19 cellular contexts compared by ENCODE assay signal in genomic region chr4:112759313-112759712, GRCh38.
A peak's percentile ranks its signal among the peaks of the same experiment; 100 is the strongest.
DNase-seq lines count a peak whose midpoint lies in the region; ATAC-seq and TF ChIP-seq lines count a peak whose summit lies in the region.
"Had no signal": no experiment of that assay in that cellular context is flagged by ENCODE, and none has a peak within 500 bp of the region (broad histone marks: within the 10 kb centered on the region; RNA-seq: fewer than 3 reads in every experiment).

No MANE protein-coding gene starts in this region.

- H3K4me3 ChIP-seq in HUES6 (ENCODE audit: low read depth, low read length), result no peak overlapping the region
- H3K4me3 ChIP-seq: SJCRH30 had no signal

- TF ChIP-seq CTCF in endothelial cell (IDR thresholded peaks at IDR 0.05; ENCODE audit: unreplicated experiment), result no peak
- TF ChIP-seq CTCF in Calu3 (IDR thresholded peaks at IDR 0.05; ENCODE audit: unreplicated experiment), result no peak
- TF ChIP-seq CTCF in mesothelial cell of epicardium (IDR thresholded peaks at IDR 0.05; ENCODE audit: unreplicated experiment), result no peak

- no peaks in the 10 kb centered on the region for H3K36me3 Mint-ChIP-seq in endothelial cell (ENCODE audit: low read depth, unreplicated experiment)
- H3K36me3 Mint-ChIP-seq in Calu3 (ENCODE audit: insufficient read depth, unreplicated experiment), result no peaks in the 10 kb centered on the region
- H3K36me3 Mint-ChIP-seq in mesothelial cell of epicardium, result no peaks in the 10 kb centered on the region
- H3K36me3 Mint-ChIP-seq: CD4-positive, CD25-positive, alpha-beta regulatory T cell had no signal

- no peaks in the 10 kb centered on the region for H3K9me3 ChIP-seq in HUES6 (ENCODE audit: control insufficient read depth, insufficient read depth, low read depth, low read length)
- H3K9me3 ChIP-seq: SJCRH30 had no signal

- CTCF ChIA-PET in Calu3 (lab: Charles Lee), result no interaction called here

- ATAC-seq in HG03457 (IDR thresholded peaks at IDR 0.05; ENCODE audit: unreplicated experiment), result no peak

- no peaks in the 10 kb centered on the region for H3K36me3 ChIP-seq in HUES6 (ENCODE audit: control insufficient read depth, insufficient read depth, low read length)
- H3K36me3 ChIP-seq: SJCRH30 had no signal

- peak overlapping the region; percentile 82 for H3K9ac ChIP-seq in HUES6 (ENCODE audit: low read length)

- peak overlapping the region; percentile 95 for H3K27ac ChIP-seq in HUES6 (ENCODE audit: low read depth, low read length)
- H3K27ac ChIP-seq: HL-60, SJCRH30 had no signal

- intact Hi-C loops in Calu3 (cut with micrococcal nuclease; ENCODE audit: unreplicated experiment), result no loop called here

- peaks cover 22% of the 10 kb centered on the region for H3K4me1 ChIP-seq in HUES6 (ENCODE audit: control insufficient read depth, insufficient read depth, low read length)

- no peaks in the 10 kb centered on the region for H3K27me3 ChIP-seq in HUES6 (ENCODE audit: control insufficient read depth, insufficient read depth, low read length)
- H3K27me3 ChIP-seq: SJCRH30 had no signal

- H3K4me1 Mint-ChIP-seq in endothelial cell (ENCODE audit: unreplicated experiment) (peaks cover 17% of the 10 kb centered on the region), Calu3 (ENCODE audit: low read depth, unreplicated experiment) (peaks cover 7% of the 10 kb centered on the region), mesothelial cell of epicardium (peaks cover 11% of the 10 kb centered on the region)

- H3K27me3 Mint-ChIP-seq in endothelial cell (ENCODE audit: unreplicated experiment) (peaks cover 4% of the 10 kb centered on the region), Calu3 (ENCODE audit: unreplicated experiment) (no peaks in the 10 kb centered on the region), mesothelial cell of epicardium (ENCODE audit: low read depth) (no peaks in the 10 kb centered on the region)

- H3K27ac Mint-ChIP-seq in endothelial cell (ENCODE audit: unreplicated experiment), result peak overlapping the region; percentile 13
- H3K27ac Mint-ChIP-seq in Calu3 (ENCODE audit: unreplicated experiment), result no peak overlapping the region
- H3K27ac Mint-ChIP-seq in mesothelial cell of epicardium, result no peak overlapping the region
- H3K27ac Mint-ChIP-seq: CD4-positive, CD25-positive, alpha-beta regulatory T cell had no signal

- no TSS peak for BruUV-seq in Calu3 (replicated peaks; lab: Mats Ljungman, UMichigan)

- H3K9me3 Mint-ChIP-seq in endothelial cell (ENCODE audit: unreplicated experiment) (no peaks in the 10 kb centered on the region), Calu3 (ENCODE audit: low read depth, unreplicated experiment) (no peaks in the 10 kb centered on the region), mesothelial cell of epicardium (no peaks in the 10 kb centered on the region)
- H3K9me3 Mint-ChIP-seq: CD4-positive, CD25-positive, alpha-beta regulatory T cell had no signal

- DNase-seq in endothelial cell (ENCODE audit: low spot score), result no peak
- DNase-seq in iPS-NIHi11 (ENCODE audit: low spot score), result peak; percentile 44
- no peak for DNase-seq in Calu3
- no peak for DNase-seq in mesothelial cell of epicardium (ENCODE audit: low spot score in 2 of 2, unreplicated experiment in 2 of 2)
- no peak for DNase-seq in GOT3 (lab: John Stamatoyannopoulos, UW)
- DNase-seq: CD4-positive, CD25-positive, alpha-beta regulatory T cell; DMS79; IMR-90; MV-4-11; NCI-H1105 treated with DMSO at 0.1 percent for 48 hours; NCI-H2029 treated with DMSO at 0.1 percent for 48 hours; NCI-H2171; NCI-H345; NCI-H526; OCI-M1; SJCRH30 had no signal

- no peak overlapping the region for H3K4me3 Mint-ChIP-seq in endothelial cell (ENCODE audit: unreplicated experiment)
- H3K4me3 Mint-ChIP-seq in Calu3 (ENCODE audit: low read depth, unreplicated experiment), result no peak overlapping the region
- H3K4me3 Mint-ChIP-seq in mesothelial cell of epicardium, result no peak overlapping the region
- H3K4me3 Mint-ChIP-seq: CD4-positive, CD25-positive, alpha-beta regulatory T cell had no signal
